In the genomic region with DNA sequence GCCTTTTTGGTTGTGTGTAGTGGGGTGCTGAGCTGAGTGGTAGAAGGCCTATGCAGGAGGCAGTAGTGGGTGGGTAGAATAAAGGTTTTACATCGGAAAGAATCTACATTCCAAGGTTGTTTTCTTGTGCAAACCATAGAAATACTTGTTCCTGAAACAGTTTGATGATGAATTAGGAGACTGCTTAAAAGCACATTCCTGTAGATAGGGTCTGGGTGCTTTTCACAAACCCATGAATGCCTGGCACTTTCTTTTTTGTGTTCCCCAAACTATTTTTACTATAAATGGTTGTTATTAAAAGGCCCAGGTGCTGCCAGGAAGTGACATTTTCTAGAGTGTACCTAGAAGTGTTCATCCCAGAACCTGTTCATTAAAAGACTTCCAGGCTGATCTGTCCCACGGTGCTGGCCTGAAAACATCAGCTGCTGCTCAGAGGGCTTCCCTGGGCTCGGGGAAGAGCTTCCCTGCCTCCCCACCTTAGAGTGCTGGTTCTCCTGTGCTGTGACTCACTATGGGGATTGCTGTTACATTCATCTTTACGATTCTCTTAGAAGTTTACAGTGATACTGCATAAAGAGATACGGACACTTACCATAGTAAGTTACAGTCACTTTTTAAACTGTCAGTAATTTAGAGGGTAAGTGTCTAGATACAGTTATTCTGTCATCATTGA, we compare ENCODE assay signal across 2 cellular contexts.
TF ChIP-seq lines count a peak whose summit lies in the region.

No MANE protein-coding gene starts in this region.

TF ChIP-seq in GM23338, 12 proteins besides CTCF, POLR2A, EP300 and RAD21 (continued from another document and continues in another):
- no peak for TF ChIP-seq ZNF114 (CRISPR knock-in tag; IDR thresholded peaks at IDR 0.05)
- TF ChIP-seq EZH2phosphoT487 (IDR thresholded peaks at IDR 0.05; ENCODE audit: unreplicated experiment): no peak
- TF ChIP-seq, protein P1, sequence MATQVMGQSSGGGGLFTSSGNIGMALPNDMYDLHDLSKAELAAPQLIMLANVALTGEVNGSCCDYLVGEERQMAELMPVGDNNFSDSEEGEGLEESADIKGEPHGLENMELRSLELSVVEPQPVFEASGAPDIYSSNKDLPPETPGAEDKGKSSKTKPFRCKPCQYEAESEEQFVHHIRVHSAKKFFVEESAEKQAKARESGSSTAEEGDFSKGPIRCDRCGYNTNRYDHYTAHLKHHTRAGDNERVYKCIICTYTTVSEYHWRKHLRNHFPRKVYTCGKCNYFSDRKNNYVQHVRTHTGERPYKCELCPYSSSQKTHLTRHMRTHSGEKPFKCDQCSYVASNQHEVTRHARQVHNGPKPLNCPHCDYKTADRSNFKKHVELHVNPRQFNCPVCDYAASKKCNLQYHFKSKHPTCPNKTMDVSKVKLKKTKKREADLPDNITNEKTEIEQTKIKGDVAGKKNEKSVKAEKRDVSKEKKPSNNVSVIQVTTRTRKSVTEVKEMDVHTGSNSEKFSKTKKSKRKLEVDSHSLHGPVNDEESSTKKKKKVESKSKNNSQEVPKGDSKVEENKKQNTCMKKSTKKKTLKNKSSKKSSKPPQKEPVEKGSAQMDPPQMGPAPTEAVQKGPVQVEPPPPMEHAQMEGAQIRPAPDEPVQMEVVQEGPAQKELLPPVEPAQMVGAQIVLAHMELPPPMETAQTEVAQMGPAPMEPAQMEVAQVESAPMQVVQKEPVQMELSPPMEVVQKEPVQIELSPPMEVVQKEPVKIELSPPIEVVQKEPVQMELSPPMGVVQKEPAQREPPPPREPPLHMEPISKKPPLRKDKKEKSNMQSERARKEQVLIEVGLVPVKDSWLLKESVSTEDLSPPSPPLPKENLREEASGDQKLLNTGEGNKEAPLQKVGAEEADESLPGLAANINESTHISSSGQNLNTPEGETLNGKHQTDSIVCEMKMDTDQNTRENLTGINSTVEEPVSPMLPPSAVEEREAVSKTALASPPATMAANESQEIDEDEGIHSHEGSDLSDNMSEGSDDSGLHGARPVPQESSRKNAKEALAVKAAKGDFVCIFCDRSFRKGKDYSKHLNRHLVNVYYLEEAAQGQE (IDR thresholded peaks at IDR 0.05; ENCODE audit: unreplicated experiment): no peak
- TF ChIP-seq, protein P2, sequence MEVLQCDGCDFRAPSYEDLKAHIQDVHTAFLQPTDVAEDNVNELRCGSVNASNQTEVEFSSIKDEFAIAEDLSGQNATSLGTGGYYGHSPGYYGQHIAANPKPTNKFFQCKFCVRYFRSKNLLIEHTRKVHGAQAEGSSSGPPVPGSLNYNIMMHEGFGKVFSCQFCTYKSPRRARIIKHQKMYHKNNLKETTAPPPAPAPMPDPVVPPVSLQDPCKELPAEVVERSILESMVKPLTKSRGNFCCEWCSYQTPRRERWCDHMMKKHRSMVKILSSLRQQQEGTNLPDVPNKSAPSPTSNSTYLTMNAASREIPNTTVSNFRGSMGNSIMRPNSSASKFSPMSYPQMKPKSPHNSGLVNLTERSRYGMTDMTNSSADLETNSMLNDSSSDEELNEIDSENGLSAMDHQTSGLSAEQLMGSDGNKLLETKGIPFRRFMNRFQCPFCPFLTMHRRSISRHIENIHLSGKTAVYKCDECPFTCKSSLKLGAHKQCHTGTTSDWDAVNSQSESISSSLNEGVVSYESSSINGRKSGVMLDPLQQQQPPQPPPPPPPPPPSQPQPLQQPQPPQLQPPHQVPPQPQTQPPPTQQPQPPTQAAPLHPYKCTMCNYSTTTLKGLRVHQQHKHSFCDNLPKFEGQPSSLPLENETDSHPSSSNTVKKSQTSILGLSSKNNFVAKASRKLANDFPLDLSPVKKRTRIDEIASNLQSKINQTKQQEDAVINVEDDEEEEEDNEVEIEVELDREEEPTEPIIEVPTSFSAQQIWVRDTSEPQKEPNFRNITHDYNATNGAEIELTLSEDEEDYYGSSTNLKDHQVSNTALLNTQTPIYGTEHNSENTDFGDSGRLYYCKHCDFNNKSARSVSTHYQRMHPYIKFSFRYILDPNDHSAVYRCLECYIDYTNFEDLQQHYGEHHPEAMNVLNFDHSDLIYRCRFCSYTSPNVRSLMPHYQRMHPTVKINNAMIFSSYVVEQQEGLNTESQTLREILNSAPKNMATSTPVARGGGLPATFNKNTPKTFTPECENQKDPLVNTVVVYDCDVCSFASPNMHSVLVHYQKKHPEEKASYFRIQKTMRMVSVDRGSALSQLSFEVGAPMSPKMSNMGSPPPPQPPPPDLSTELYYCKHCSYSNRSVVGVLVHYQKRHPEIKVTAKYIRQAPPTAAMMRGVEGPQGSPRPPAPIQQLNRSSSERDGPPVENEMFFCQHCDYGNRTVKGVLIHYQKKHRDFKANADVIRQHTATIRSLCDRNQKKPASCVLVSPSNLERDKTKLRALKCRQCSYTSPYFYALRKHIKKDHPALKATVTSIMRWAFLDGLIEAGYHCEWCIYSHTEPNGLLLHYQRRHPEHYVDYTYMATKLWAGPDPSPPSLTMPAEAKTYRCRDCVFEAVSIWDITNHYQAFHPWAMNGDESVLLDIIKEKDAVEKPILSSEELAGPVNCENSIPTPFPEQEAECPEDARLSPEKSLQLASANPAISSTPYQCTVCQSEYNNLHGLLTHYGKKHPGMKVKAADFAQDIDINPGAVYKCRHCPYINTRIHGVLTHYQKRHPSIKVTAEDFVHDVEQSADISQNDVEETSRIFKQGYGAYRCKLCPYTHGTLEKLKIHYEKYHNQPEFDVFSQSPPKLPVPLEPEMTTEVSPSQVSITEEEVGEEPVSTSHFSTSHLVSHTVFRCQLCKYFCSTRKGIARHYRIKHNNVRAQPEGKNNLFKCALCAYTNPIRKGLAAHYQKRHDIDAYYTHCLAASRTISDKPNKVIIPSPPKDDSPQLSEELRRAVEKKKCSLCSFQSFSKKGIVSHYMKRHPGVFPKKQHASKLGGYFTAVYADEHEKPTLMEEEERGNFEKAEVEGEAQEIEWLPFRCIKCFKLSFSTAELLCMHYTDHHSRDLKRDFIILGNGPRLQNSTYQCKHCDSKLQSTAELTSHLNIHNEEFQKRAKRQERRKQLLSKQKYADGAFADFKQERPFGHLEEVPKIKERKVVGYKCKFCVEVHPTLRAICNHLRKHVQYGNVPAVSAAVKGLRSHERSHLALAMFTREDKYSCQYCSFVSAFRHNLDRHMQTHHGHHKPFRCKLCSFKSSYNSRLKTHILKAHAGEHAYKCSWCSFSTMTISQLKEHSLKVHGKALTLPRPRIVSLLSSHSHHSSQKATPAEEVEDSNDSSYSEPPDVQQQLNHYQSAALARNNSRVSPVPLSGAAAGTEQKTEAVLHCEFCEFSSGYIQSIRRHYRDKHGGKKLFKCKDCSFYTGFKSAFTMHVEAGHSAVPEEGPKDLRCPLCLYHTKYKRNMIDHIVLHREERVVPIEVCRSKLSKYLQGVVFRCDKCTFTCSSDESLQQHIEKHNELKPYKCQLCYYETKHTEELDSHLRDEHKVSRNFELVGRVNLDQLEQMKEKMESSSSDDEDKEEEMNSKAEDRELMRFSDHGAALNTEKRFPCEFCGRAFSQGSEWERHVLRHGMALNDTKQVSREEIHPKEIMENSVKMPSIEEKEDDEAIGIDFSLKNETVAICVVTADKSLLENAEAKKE (CRISPR knock-in tag; IDR thresholded peaks at IDR 0.05): no peak
- no peak for TF ChIP-seq STAT1 (IDR thresholded peaks at IDR 0.05; ENCODE audit: unreplicated experiment)
- TF ChIP-seq NANOG (IDR thresholded peaks at IDR 0.05; ENCODE audit: borderline replicate concordance): no peak
- no peak for TF ChIP-seq EZH2 (IDR thresholded peaks at IDR 0.05; ENCODE audit: low read depth, unreplicated experiment)
- TF ChIP-seq, protein P3, sequence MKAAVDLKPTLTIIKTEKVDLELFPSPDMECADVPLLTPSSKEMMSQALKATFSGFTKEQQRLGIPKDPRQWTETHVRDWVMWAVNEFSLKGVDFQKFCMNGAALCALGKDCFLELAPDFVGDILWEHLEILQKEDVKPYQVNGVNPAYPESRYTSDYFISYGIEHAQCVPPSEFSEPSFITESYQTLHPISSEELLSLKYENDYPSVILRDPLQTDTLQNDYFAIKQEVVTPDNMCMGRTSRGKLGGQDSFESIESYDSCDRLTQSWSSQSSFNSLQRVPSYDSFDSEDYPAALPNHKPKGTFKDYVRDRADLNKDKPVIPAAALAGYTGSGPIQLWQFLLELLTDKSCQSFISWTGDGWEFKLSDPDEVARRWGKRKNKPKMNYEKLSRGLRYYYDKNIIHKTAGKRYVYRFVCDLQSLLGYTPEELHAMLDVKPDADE (IDR thresholded peaks at IDR 0.05): no peak

TF ChIP-seq in SK-N-SH, 30 proteins besides CTCF, POLR2A, EP300 and RAD21:
- TF ChIP-seq, protein P4, sequence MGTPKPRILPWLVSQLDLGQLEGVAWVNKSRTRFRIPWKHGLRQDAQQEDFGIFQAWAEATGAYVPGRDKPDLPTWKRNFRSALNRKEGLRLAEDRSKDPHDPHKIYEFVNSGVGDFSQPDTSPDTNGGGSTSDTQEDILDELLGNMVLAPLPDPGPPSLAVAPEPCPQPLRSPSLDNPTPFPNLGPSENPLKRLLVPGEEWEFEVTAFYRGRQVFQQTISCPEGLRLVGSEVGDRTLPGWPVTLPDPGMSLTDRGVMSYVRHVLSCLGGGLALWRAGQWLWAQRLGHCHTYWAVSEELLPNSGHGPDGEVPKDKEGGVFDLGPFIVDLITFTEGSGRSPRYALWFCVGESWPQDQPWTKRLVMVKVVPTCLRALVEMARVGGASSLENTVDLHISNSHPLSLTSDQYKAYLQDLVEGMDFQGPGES (IDR thresholded peaks at IDR 0.05; ENCODE audit: low read depth, low read length): no peak
- TF ChIP-seq RCOR1 (IDR thresholded peaks at IDR 0.05; ENCODE audit: low read length) (no peak), FOXM1 (IDR thresholded peaks at IDR 0.05; ENCODE audit: low read depth) (no peak), RXRA (IDR thresholded peaks at IDR 0.05; ENCODE audit: borderline replicate concordance, low read depth) (no peak), FOXJ3 (CRISPR knock-in tag; IDR thresholded peaks at IDR 0.05) (no peak), TEAD4 (IDR thresholded peaks at IDR 0.05; ENCODE audit: borderline replicate concordance, insufficient read depth) (no peak), POLR2AphosphoS5 (IDR thresholded peaks at IDR 0.05; ENCODE audit: low read depth, low read length) (no peak), TCF12 (IDR thresholded peaks at IDR 0.05) (no peak), FOSL2 (IDR thresholded peaks at IDR 0.05; ENCODE audit: borderline replicate concordance, low read depth) (no peak), GATA2 (CRISPR knock-in tag; IDR thresholded peaks at IDR 0.05) (no peak), SMC3 (IDR thresholded peaks at IDR 0.05; ENCODE audit: low read depth, low read length) (no peak), NFIC (IDR thresholded peaks at IDR 0.05; ENCODE audit: borderline replicate concordance) (no peak), EZH2phosphoT487 (IDR thresholded peaks at IDR 0.05; ENCODE audit: borderline replicate concordance, low read depth) (no peak)
- TF ChIP-seq, protein P5, sequence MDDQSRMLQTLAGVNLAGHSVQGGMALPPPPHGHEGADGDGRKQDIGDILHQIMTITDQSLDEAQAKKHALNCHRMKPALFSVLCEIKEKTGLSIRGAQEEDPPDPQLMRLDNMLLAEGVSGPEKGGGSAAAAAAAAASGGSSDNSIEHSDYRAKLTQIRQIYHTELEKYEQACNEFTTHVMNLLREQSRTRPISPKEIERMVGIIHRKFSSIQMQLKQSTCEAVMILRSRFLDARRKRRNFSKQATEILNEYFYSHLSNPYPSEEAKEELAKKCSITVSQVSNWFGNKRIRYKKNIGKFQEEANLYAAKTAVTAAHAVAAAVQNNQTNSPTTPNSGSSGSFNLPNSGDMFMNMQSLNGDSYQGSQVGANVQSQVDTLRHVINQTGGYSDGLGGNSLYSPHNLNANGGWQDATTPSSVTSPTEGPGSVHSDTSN (IDR thresholded peaks at IDR 0.05): no peak
- TF ChIP-seq, protein P1 (IDR thresholded peaks at IDR 0.05; ENCODE audit: low read depth, low read length): no peak
